In the genomic region with DNA sequence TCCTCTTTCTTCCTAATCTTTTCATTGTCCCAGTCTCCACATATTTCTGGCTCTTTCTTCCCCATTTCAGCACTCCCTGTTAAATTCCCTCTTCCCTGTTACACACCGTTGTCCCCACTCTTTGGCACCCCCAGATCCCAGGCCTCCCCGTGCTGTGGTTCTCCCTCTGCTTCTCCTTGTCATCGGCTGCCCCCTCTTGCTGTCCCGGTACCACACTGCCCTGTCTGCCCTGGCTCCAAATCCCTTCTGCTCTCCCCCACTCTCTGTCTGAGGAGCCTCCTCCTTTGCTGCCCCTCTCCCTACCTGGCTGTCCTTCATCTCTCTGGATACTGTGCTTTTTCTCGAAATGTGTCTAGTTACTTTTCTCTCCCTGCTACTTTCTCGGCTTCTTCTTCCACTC, we compare ENCODE assay signal across 10 cellular contexts. TPM values are rescaled to one million over a fixed set of nuclear protein-coding genes. Genes with fewer than 3 reads are reported as not detected.
DNase-seq lines count a peak whose midpoint lies in the region; ATAC-seq and FAIRE-seq lines count a peak whose summit lies in the region.
"Had no signal": no experiment of that assay in that cellular context is flagged by ENCODE, and none has a peak within 500 bp of the region (broad histone marks: within the 10 kb centered on the region; RNA-seq: fewer than 3 reads in every experiment).

No MANE protein-coding gene starts in this region.

- no peak for ATAC-seq in stimulated activated naive CD8-positive, alpha-beta T cell treated with anti-CD3 and anti-CD28 coated beads, Interleukin-15, Interleukin-2, amounts not matched to agents 100 U/mL and 50 U/mL, for 24 hours
- no peak for ATAC-seq in naive thymus-derived CD8-positive, alpha-beta T cell
- no peak for ATAC-seq in GM19324 (IDR thresholded peaks at IDR 0.05; ENCODE audit: low FRiP score, unreplicated experiment)
- ATAC-seq in GM21619 (IDR thresholded peaks at IDR 0.05; ENCODE audit: unreplicated experiment) = no peak
- ATAC-seq: HCT116 had no signal

- peaks cover 21% of the 10 kb centered on the region for H3K9me3 ChIP-seq in effector memory CD4-positive, alpha-beta T cell (ENCODE audit: control insufficient read depth, low read length)

- no peak overlapping the region for H3K27ac Mint-ChIP-seq in stimulated activated naive CD8-positive, alpha-beta T cell treated with anti-CD3 and anti-CD28 coated beads, Interleukin-15, Interleukin-2, amounts not matched to agents 100 ng/mL and 50 ng/mL, for 24 hours
- peak overlapping the region in 5 of 10 donors; percentile 53 to 91 (median 88) for H3K27ac Mint-ChIP-seq in naive thymus-derived CD8-positive, alpha-beta T cell

- DNase-seq in stimulated activated naive CD8-positive, alpha-beta T cell treated with anti-CD3 and anti-CD28 coated beads, Interleukin-15, Interleukin-2, amounts not matched to agents 100 U/mL and 50 U/mL, for 24 hours = no peak
- DNase-seq in effector memory CD4-positive, alpha-beta T cell = no peak
- DNase-seq in naive thymus-derived CD8-positive, alpha-beta T cell = no peak
- DNase-seq in stimulated activated CD4-positive, alpha-beta T cell treated with anti-CD3 and anti-CD28 coated beads, Interleukin-4, amount 100 ng/mL, for 4 hours = no peak
- no peak for DNase-seq in urothelium cell line (ENCODE audit: low spot score)
- DNase-seq: NCI-H2107 had no signal

- FAIRE-seq in urothelium cell line (lab: Jason Lieb, UNC) = no peak

- H3K4me1 Mint-ChIP-seq in stimulated activated naive CD8-positive, alpha-beta T cell treated with anti-CD3 and anti-CD28 coated beads, Interleukin-15, Interleukin-2, amounts not matched to agents 100 ng/mL and 50 ng/mL, for 24 hours (ENCODE audit: low read depth) = peaks cover 6% of the 10 kb centered on the region
- peaks cover 9 to 17% (median 11%) of the 10 kb centered on the region in 4 donors for H3K4me1 Mint-ChIP-seq in naive thymus-derived CD8-positive, alpha-beta T cell

- POLR2A ChIA-PET in naive thymus-derived CD8-positive, alpha-beta T cell (lab: Charles Lee) = no interaction called here

- peak overlapping the region; percentile 59 for H3K4me3 Mint-ChIP-seq in stimulated activated naive CD8-positive, alpha-beta T cell treated with anti-CD3 and anti-CD28 coated beads, Interleukin-15, Interleukin-2, amounts not matched to agents 100 ng/mL and 50 ng/mL, for 24 hours
- H3K4me3 Mint-ChIP-seq in naive thymus-derived CD8-positive, alpha-beta T cell = peak overlapping the region; percentile 43 to 90 (median 80)

- peak overlapping the region; percentile 22 for H3K4me3 ChIP-seq in effector memory CD4-positive, alpha-beta T cell (ENCODE audit: insufficient read depth, low read depth, low read length, poor library complexity, severe bottlenecking)

- no peaks in the 10 kb centered on the region for H3K4me1 ChIP-seq in effector memory CD4-positive, alpha-beta T cell (ENCODE audit: control insufficient read depth, insufficient read depth, low read length, poor library complexity, severe bottlenecking)

- H3K36me3 Mint-ChIP-seq in stimulated activated naive CD8-positive, alpha-beta T cell treated with anti-CD3 and anti-CD28 coated beads, Interleukin-15, Interleukin-2, amounts not matched to agents 100 ng/mL and 50 ng/mL, for 24 hours (ENCODE audit: low read depth) = peaks cover 22% of the 10 kb centered on the region
- H3K36me3 Mint-ChIP-seq in naive thymus-derived CD8-positive, alpha-beta T cell = peaks cover 3 to 45% (median 43%) of the 10 kb centered on the region in 3 donors

- no peak overlapping the region for H3K27ac ChIP-seq in effector memory CD4-positive, alpha-beta T cell (ENCODE audit: insufficient read depth, low read length, poor library complexity, severe bottlenecking)

- H3K36me3 ChIP-seq in effector memory CD4-positive, alpha-beta T cell (ENCODE audit: control insufficient read depth, insufficient read depth, low read length) = no peaks in the 10 kb centered on the region

- H3K27me3 Mint-ChIP-seq in stimulated activated naive CD8-positive, alpha-beta T cell treated with anti-CD3 and anti-CD28 coated beads, Interleukin-15, Interleukin-2, amounts not matched to agents 100 ng/mL and 50 ng/mL, for 24 hours = peaks cover 13% of the 10 kb centered on the region
- peaks cover 0 to 16% (median 6%) of the 10 kb centered on the region in 5 donors for H3K27me3 Mint-ChIP-seq in naive thymus-derived CD8-positive, alpha-beta T cell

- no peaks in the 10 kb centered on the region for H3K27me3 ChIP-seq in effector memory CD4-positive, alpha-beta T cell (replicated peaks; ENCODE audit: control insufficient read depth, insufficient read depth, low read length, poor library complexity, severe bottlenecking)

- H3K9me3 Mint-ChIP-seq in stimulated activated naive CD8-positive, alpha-beta T cell treated with anti-CD3 and anti-CD28 coated beads, Interleukin-15, Interleukin-2, amounts not matched to agents 100 ng/mL and 50 ng/mL, for 24 hours = peaks cover 42% of the 10 kb centered on the region
- peaks cover 8 to 89% (median 39%) of the 10 kb centered on the region in 9 donors for H3K9me3 Mint-ChIP-seq in naive thymus-derived CD8-positive, alpha-beta T cell

RNA-seq across cellular contexts. Expression of a gene that starts 1.0 kb away (rescaled TPM):
- total RNA-seq in naive thymus-derived CD8-positive, alpha-beta T cell = 1 to 10 TPM; 5.1 to 5.3 TPM
- 1 to 10 TPM in 2 of 3 donors, under 1 TPM in 1; 0.92 to 3.7 (median 2.6) TPM for polyA plus RNA-seq in naive thymus-derived CD8-positive, alpha-beta T cell

RNA-seq across cellular contexts. Expression of a gene that starts 27.1 kb away (rescaled TPM):
- total RNA-seq in naive thymus-derived CD8-positive, alpha-beta T cell = 10 to 100 TPM; 26.0 to 27.1 TPM
- polyA plus RNA-seq in naive thymus-derived CD8-positive, alpha-beta T cell = 1 to 10 TPM; 5.8 to 7.7 (median 7.4) TPM

RNA-seq across cellular contexts. Expression of a gene that starts 28.5 kb away (rescaled TPM):
- total RNA-seq in naive thymus-derived CD8-positive, alpha-beta T cell = 10 to 100 TPM; 74.0 to 87.3 TPM
- polyA plus RNA-seq in naive thymus-derived CD8-positive, alpha-beta T cell = 10 to 100 TPM; 18.0 to 29.1 (median 19.1) TPM
